Comparison of ENCODE assay signal across 9 cellular contexts in genomic region chr14:94175403-94176146, GRCh38. TPM values are rescaled to one million over a fixed set of nuclear protein-coding genes. Genes with fewer than 3 reads are reported as not detected.
DNase-seq lines count a peak whose midpoint lies in the region; ATAC-seq and TF ChIP-seq lines count a peak whose summit lies in the region.
"Had no signal": no experiment of that assay in that cellular context is flagged by ENCODE, and none has a peak within 500 bp of the region (broad histone marks: within the 10 kb centered on the region; RNA-seq: fewer than 3 reads in every experiment).

No MANE protein-coding gene starts in this region.

- H3K9me3 ChIP-seq in CD4-positive, alpha-beta T cell (ENCODE audit: control insufficient read depth, low read length): no peaks in the 10 kb centered on the region

- H3K4me3 Mint-ChIP-seq in CD4-positive, alpha-beta T cell: peak overlapping the region; percentile 88
- H3K4me3 Mint-ChIP-seq in dendritic cell treated with granulocyte-macrophage colony-stimulating factor and Interleukin-4, amounts not matched to agents 40 ng/mL and 50 ng/mL, for 4 days: peak overlapping the region; percentile 62
- peak overlapping the region; percentile 83 for H3K4me3 Mint-ChIP-seq in nephron progenitor cell

- H3K9me3 Mint-ChIP-seq in CD4-positive, alpha-beta T cell: no peaks in the 10 kb centered on the region
- no peaks in the 10 kb centered on the region for H3K9me3 Mint-ChIP-seq in dendritic cell treated with granulocyte-macrophage colony-stimulating factor and Interleukin-4, amounts not matched to agents 40 ng/mL and 50 ng/mL, for 4 days
- no peaks in the 10 kb centered on the region for H3K9me3 Mint-ChIP-seq in nephron progenitor cell

- POLR2A ChIA-PET in CD4-positive, alpha-beta T cell (lab: Charles Lee): interaction anchor here (0.6 to 3.7 kb wide), 7 partner anchors 13 to 175 kb away, joined by 3 to 27 read pairs (median 6); partner anchors contain the start of genes DDX24, IFI27L1 and OTUB2
- POLR2A ChIA-PET in RWPE1 (lab: Yijun Ruan, JAX; ENCODE audit: low non-redundant PET): no interaction called here

- H3K27me3 Mint-ChIP-seq in CD4-positive, alpha-beta T cell: peaks cover 12% of the 10 kb centered on the region
- H3K27me3 Mint-ChIP-seq in dendritic cell treated with granulocyte-macrophage colony-stimulating factor and Interleukin-4, amounts not matched to agents 40 ng/mL and 50 ng/mL, for 4 days: peaks cover 71% of the 10 kb centered on the region
- H3K27me3 Mint-ChIP-seq in nephron progenitor cell (ENCODE audit: low read depth, poor library complexity): peaks cover 71% of the 10 kb centered on the region

- H3K27ac Mint-ChIP-seq in CD4-positive, alpha-beta T cell: peak overlapping the region; percentile 11
- no peak overlapping the region for H3K27ac Mint-ChIP-seq in dendritic cell treated with granulocyte-macrophage colony-stimulating factor and Interleukin-4, amounts not matched to agents 40 ng/mL and 50 ng/mL, for 4 days
- H3K27ac Mint-ChIP-seq in nephron progenitor cell: no peak overlapping the region

- H3K36me3 Mint-ChIP-seq in CD4-positive, alpha-beta T cell (ENCODE audit: low read depth): no peaks in the 10 kb centered on the region
- no peaks in the 10 kb centered on the region for H3K36me3 Mint-ChIP-seq in dendritic cell treated with granulocyte-macrophage colony-stimulating factor and Interleukin-4, amounts not matched to agents 40 ng/mL and 50 ng/mL, for 4 days (ENCODE audit: low read depth)
- no peaks in the 10 kb centered on the region for H3K36me3 Mint-ChIP-seq in nephron progenitor cell (ENCODE audit: low read depth)

- no peak for ATAC-seq in CD4-positive, alpha-beta T cell (ENCODE audit: poor library complexity)
- no peak for ATAC-seq in HG03108 (IDR thresholded peaks at IDR 0.05; ENCODE audit: unreplicated experiment)

- in situ Hi-C loops in KBM-7 (cut with MboI; ENCODE audit: low pct_unique_long_range_greater_than_20kb, low sequenced_read_pairs) (no loop called here), ACHN (cut with HindIII; ENCODE audit: low pct_ligation_motif_present, low pct_unique_long_range_greater_than_20kb, low sequenced_read_pairs) (no loop called here)

- no peak for DNase-seq in CD4-positive, alpha-beta T cell
- DNase-seq in KBM-7 (peak; percentile 11), nephron progenitor cell (no peak), ACHN (no peak), NCI-H446 treated with DMSO at 0.1 percent for 48 hours (lab: John Stamatoyannopoulos, UW) (no peak), RWPE1 (ENCODE audit: low spot score) (no peak)
- DNase-seq: central memory CD4-positive, alpha-beta T cell had no signal

- CTCF ChIA-PET in CD4-positive, alpha-beta T cell (lab: Charles Lee): interaction anchor here (1.0 to 1.4 kb wide), 4 partner anchors 39 to 139 kb away, joined by 3 to 5 read pairs (median 3); no protein-coding TSS in a partner anchor
- CTCF ChIA-PET in RWPE1 (lab: Yijun Ruan, JAX): interaction anchor here (0.7 to 0.8 kb wide), 2 partner anchors 44 to 172 kb away, joined by 3 read pairs; no protein-coding TSS in a partner anchor

- no peak for TF ChIP-seq CTCF in CD4-positive, alpha-beta T cell (IDR thresholded peaks at IDR 0.05)
- TF ChIP-seq CTCF in nephron progenitor cell (IDR thresholded peaks at IDR 0.05) (no peak), RWPE1 (conservative IDR thresholded peaks at IDR 0.05; ENCODE audit: low read depth) (no peak)

- no peak overlapping the region for H3K27ac ChIP-seq in CD4-positive, alpha-beta T cell (ENCODE audit: low read depth, low read length)
- no peak overlapping the region for H3K27ac ChIP-seq in RWPE1

- intact Hi-C loops in CD4-positive, alpha-beta T cell (cut with DNase I, micrococcal nuclease): loop anchor here in 1 of 2 experiments (5.0 to 10.0 kb wide), 3 partner anchors 843 to 1061 kb away; partner anchors contain the start of genes BTBD7, DICER1 and ITPK1
- intact Hi-C loops in dendritic cell treated with granulocyte-macrophage colony-stimulating factor and Interleukin-4, amounts not matched to agents 40 ng/mL and 50 ng/mL, for 4 days (cut with micrococcal nuclease): no loop called here

- H3K4me1 Mint-ChIP-seq in CD4-positive, alpha-beta T cell (ENCODE audit: low read depth): peaks cover 33% of the 10 kb centered on the region
- H3K4me1 Mint-ChIP-seq in dendritic cell treated with granulocyte-macrophage colony-stimulating factor and Interleukin-4, amounts not matched to agents 40 ng/mL and 50 ng/mL, for 4 days (ENCODE audit: low read depth): peaks cover 19% of the 10 kb centered on the region
- peaks cover 13% of the 10 kb centered on the region for H3K4me1 Mint-ChIP-seq in nephron progenitor cell

- peaks cover 7% of the 10 kb centered on the region for H3K27me3 ChIP-seq in CD4-positive, alpha-beta T cell (ENCODE audit: control insufficient read depth, insufficient read depth, low read length)

RNA-seq across cellular contexts. Expression of gene PPP4R4, which starts 1.5 kb away (rescaled TPM):
- total RNA-seq in CD4-positive, alpha-beta T cell: 1 to 10 TPM; 3.5 to 4.3 TPM

RNA-seq across cellular contexts. Expression of gene IFI27L2, which starts 46.2 kb away (rescaled TPM):
- 10 to 100 TPM; 21.5 to 22.2 TPM for total RNA-seq in CD4-positive, alpha-beta T cell
